8 cellular contexts compared by ENCODE assay signal in genomic region chr4:184168406-184169019, GRCh38. TPM values are rescaled to one million over a fixed set of nuclear protein-coding genes. Genes with fewer than 3 reads are reported as not detected.
A peak's percentile ranks its signal among the peaks of the same experiment; 100 is the strongest.
DNase-seq lines count a peak whose midpoint lies in the region; ATAC-seq, FAIRE-seq and TF ChIP-seq lines count a peak whose summit lies in the region.

No MANE protein-coding gene starts in this region.

- DNase-seq in AG20443 (ENCODE audit: low spot score) (peak; percentile 94), Peyer's patch (peak; percentile 28 to 81 (median 81)), frontal cortex (ENCODE audit: low spot score in 2 of 2) (peak; percentile 66 to 80), nucleus accumbens (lab: John Stamatoyannopoulos, UW) (peak in 49 of 56 donors; percentile 16 to 83 (median 56)), thyroid gland (peak; percentile 73 to 76)
- DNase-seq in activated effector memory CD4-positive, alpha-beta T cell treated with anti-CD3 and anti-CD28 coated beads, Interleukin-2, amount 50 U/mL, for 16 hours = peak; percentile 81

- TF ChIP-seq POLR2A in Peyer's patch (IDR thresholded peaks at IDR 0.05) (no peak), thyroid gland (IDR thresholded peaks at IDR 0.05) (no peak)

- H3K4me1 ChIP-seq in Peyer's patch (peaks cover 0 to 7% (median 0%) of the 10 kb centered on the region in 4 donors), thyroid gland (peaks cover 0 to 8% of the 10 kb centered on the region in 2 donors)

- FAIRE-seq in frontal cortex (lab: Jason Lieb, UNC) = no peak

- WGBS in thyroid gland, 2 donors = 31 to 48% methylated on average over 15 to 24 of the region's 33 CpGs

- H3K4me3 ChIP-seq in Peyer's patch (no peak overlapping the region), thyroid gland (replicated peaks in 1 of 3) (no peak overlapping the region)

- H3K27me3 ChIP-seq in Peyer's patch = no peaks in the 10 kb centered on the region
- no peaks in the 10 kb centered on the region for H3K27me3 ChIP-seq in thyroid gland

- H3K36me3 ChIP-seq in Peyer's patch (no peaks in the 10 kb centered on the region), thyroid gland (no peaks in the 10 kb centered on the region)

- intact Hi-C loops in thyroid gland (cut with DNase I) = loop anchor here (5.0 kb wide), 2 partner anchors 326 to 696 kb away; no protein-coding TSS in a partner anchor

- H3K27ac ChIP-seq in Peyer's patch (no peak overlapping the region), thyroid gland (no peak overlapping the region)

- TF ChIP-seq CTCF in Peyer's patch (IDR thresholded peaks at IDR 0.05) (peak; percentile 47 to 87 (median 85)), thyroid gland (IDR thresholded peaks at IDR 0.05) (peak; percentile 61 to 99 (median 90))

- ATAC-seq in GM19043 (IDR thresholded peaks at IDR 0.05; ENCODE audit: low read depth, unreplicated experiment) (peak; percentile 83), HG03175 (IDR thresholded peaks at IDR 0.05; ENCODE audit: unreplicated experiment) (peak; percentile 86)

- H3K9me3 ChIP-seq in Peyer's patch (no peaks in the 10 kb centered on the region), thyroid gland (no peaks in the 10 kb centered on the region)

RNA-seq across cellular contexts. Expression of gene ENPP6, which starts 49.2 kb away (rescaled TPM):
- total RNA-seq in Peyer's patch (1 to 10 TPM in 1 of 4 donors, under 1 TPM in 2, not detected in 1; 0.35 to 1.0 (median 0.40) TPM), frontal cortex (1.6 TPM), thyroid gland (under 1 TPM in 1 of 4 donors, not detected in 3; 0.45 TPM)
